Comparison of ENCODE assay signal across 8 cellular contexts in the genomic region with DNA sequence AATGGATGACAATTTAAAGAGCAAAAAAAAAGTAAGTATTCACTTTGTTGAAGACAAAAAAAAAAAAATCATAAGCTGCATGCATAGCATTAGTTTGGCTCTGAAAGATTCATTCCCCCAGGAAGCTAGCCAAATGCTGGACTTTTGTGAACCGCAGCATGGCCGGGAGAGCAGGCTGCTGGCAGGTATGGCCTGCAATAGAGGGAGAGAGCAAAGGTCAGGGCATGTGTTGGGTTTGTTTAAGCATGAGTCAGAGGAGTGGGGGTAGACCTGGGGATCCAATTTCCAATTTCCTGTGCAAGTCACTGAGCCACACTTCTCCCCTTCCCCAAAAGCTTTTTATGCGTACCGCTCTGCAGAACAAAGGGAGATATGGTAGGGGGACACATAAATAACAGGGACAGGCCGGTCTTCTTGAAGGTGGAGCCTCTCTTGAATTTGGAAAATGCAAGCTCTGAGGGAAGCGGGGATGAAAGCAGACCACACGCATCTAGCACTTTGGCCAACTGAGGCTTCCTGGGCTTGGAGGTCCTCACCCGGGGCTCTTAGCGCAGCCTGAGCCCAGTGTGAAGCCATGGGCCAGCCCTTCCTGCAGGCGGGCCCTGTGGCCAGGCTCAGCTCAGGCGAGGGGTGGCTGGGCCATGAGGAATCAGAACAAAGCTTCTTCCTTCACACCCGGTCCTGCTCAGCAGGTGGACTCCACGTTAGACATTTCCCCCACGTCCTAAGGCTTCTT.
A peak's percentile ranks its signal among the peaks of the same experiment; 100 is the strongest.
DNase-seq lines count a peak whose midpoint lies in the region; ATAC-seq and TF ChIP-seq lines count a peak whose summit lies in the region.

No MANE protein-coding gene starts in this region.

- no peak for DNase-seq in CD4-positive, alpha-beta memory T cell
- DNase-seq in IMR-90 (peak; percentile 93), kidney glomerular epithelial cell (lab: John Stamatoyannopoulos, UW) (peak; percentile 60), tibial nerve (ENCODE audit: low spot score in 2 of 2) (no peak), NCI-H1694 treated with DMSO at 0.1 percent for 48 hours (lab: John Stamatoyannopoulos, UW) (no peak), NCI-H524 treated with DMSO at 0.1 percent for 48 hours (lab: John Stamatoyannopoulos, UW) (no peak)
- peak; percentile 46 for DNase-seq in activated CD8-positive, alpha-beta memory T cell treated with anti-CD3 and anti-CD28 coated beads, Interleukin-2, amount 50 U/mL, for 48 hours
- DNase-seq in activated effector memory CD4-positive, alpha-beta T cell treated with Interleukin-2 at 50 U/mL for 16 hours = no peak

- H3K4me2 ChIP-seq in IMR-90 (ENCODE audit: low read depth, low read length) = no peak overlapping the region

- 64% methylated on average over 4 of the region's 14 CpGs; no CpG with 5 or more reads in 1 of the 2 experiments for WGBS in IMR-90 (ENCODE audit: extremely low coverage in 2 of 2, insufficient read length in 1 of 2), 2 experiments
- 69 to 74% methylated on average over 14 of the region's 14 CpGs for WGBS in tibial nerve, 2 donors

- peak overlapping the region; percentile 44 for H2BK20ac ChIP-seq in IMR-90 (ENCODE audit: low read depth, low read length)

- no peak for TF ChIP-seq EP300 in tibial nerve (IDR thresholded peaks at IDR 0.05)

- H3K56ac ChIP-seq in IMR-90 (ENCODE audit: extremely low read depth, insufficient read depth, low read length) = no peak overlapping the region

- H4K20me1 ChIP-seq in IMR-90 (ENCODE audit: insufficient read depth, low read length) = peaks cover 4% of the 10 kb centered on the region; the same call in 1 of the 2 replicates

- no peak overlapping the region for H3K9ac ChIP-seq in IMR-90 (ENCODE audit: low read depth, low read length)

- peak overlapping the region; percentile 93 for H3K4ac ChIP-seq in IMR-90 (ENCODE audit: low read depth, low read length)

- H3K4me1 Mint-ChIP-seq in CD4-positive, alpha-beta memory T cell = peaks cover 45 to 63% (median 53%) of the 10 kb centered on the region in 4 donors

- no peaks in the 10 kb centered on the region for H3K36me3 Mint-ChIP-seq in CD4-positive, alpha-beta memory T cell

- H2AK9ac ChIP-seq in IMR-90 (replicated peaks; ENCODE audit: low read depth, low read length, poor library complexity) = peak overlapping the region; percentile 2

- no peaks in the 10 kb centered on the region for H3K27me3 ChIP-seq in CD4-positive, alpha-beta memory T cell (ENCODE audit: insufficient read depth, low read length)
- H3K27me3 ChIP-seq in IMR-90 (ENCODE audit: control insufficient read depth, insufficient read depth, low read length) (no peaks in the 10 kb centered on the region), tibial nerve (no peaks in the 10 kb centered on the region)

- no peak; the same call in 1 of the 2 replicates for TF ChIP-seq RAD21 in IMR-90 (IDR thresholded peaks at IDR 0.05; ENCODE audit: low read length)

- H3K79me1 ChIP-seq in IMR-90 (ENCODE audit: low read depth in 1 of 2, low read length in 2 of 2) = 0 out of 4 replicates have a peak, but pooled peaks cover 0 to 6% of the 10 kb centered on the region in 2 experiments

- H3K14ac ChIP-seq in IMR-90 (replicated peaks; ENCODE audit: low read depth, low read length) = peak overlapping the region; percentile 55

- peak overlapping the region; percentile 69 for H4K5ac ChIP-seq in IMR-90 (ENCODE audit: low read depth, low read length)

- peak overlapping the region; percentile 49 for H2AFZ ChIP-seq in IMR-90 (replicated peaks; ENCODE audit: low read length, poor library complexity)

- peak overlapping the region; percentile 77 for H3K18ac ChIP-seq in IMR-90 (ENCODE audit: low read depth, low read length)

- no peak for TF ChIP-seq CTCF in IMR-90 (conservative IDR thresholded peaks at IDR 0.05; ENCODE audit: low read depth, low read length)
- no peak for TF ChIP-seq CTCF in tibial nerve (IDR thresholded peaks at IDR 0.05)

- H3K9me1 ChIP-seq in IMR-90 (ENCODE audit: insufficient read depth, low read length) = peaks cover 24% of the 10 kb centered on the region

- H3K27me3 Mint-ChIP-seq in CD4-positive, alpha-beta memory T cell = no peaks in the 10 kb centered on the region

- dilution Hi-C loops in IMR-90 (cut with HindIII; ENCODE audit: low sequenced_read_pairs, unreplicated experiment) = no loop called here

- H3K4me3 Mint-ChIP-seq in CD4-positive, alpha-beta memory T cell = no peak overlapping the region

- H4K91ac ChIP-seq in IMR-90 (ENCODE audit: insufficient read depth, low read depth, low read length) = peak overlapping the region; percentile 86

- no peak for TF ChIP-seq POLR2A in IMR-90 (IDR thresholded peaks at IDR 0.05; ENCODE audit: low read depth, low read length)
- no peak for TF ChIP-seq POLR2A in tibial nerve (IDR thresholded peaks at IDR 0.05)

- no TSS peak for BruUV-seq in IMR-90 (replicated peaks; lab: Mats Ljungman, UMichigan)

- POLR2A ChIA-PET in CD4-positive, alpha-beta memory T cell (lab: Charles Lee; ENCODE audit: partially characterized antibody) = interaction anchor here (0.8 to 2.4 kb wide), 3 partner anchors 13 to 357 kb away, joined by 3 to 6 read pairs (median 6); no protein-coding TSS in a partner anchor
- POLR2A ChIA-PET in IMR-90 (lab: Charles Lee; ENCODE audit: unreplicated experiment) = interaction anchor here (0.7 kb wide), 1 partner anchor 13 kb away, joined by 4 read pairs; no protein-coding TSS in a partner anchor

- no peak overlapping the region for H3K4me3 ChIP-seq in CD4-positive, alpha-beta memory T cell (ENCODE audit: low read length in 2 of 2)
- H3K4me3 ChIP-seq in IMR-90 (ENCODE audit: insufficient read depth, low read depth, low read length) (no peak overlapping the region), tibial nerve (no peak overlapping the region)

- intact Hi-C loops in CD4-positive, alpha-beta memory T cell (cut with micrococcal nuclease) = no loop called here
- intact Hi-C loops in IMR-90 (cut with micrococcal nuclease) = no loop called here

- CTCF ChIA-PET in CD4-positive, alpha-beta memory T cell (lab: Charles Lee; ENCODE audit: partially characterized antibody) = interaction anchor here (0.6 to 1.0 kb wide), 3 partner anchors 21 to 360 kb away, joined by 3 read pairs; no protein-coding TSS in a partner anchor
- CTCF ChIA-PET in IMR-90 (lab: Yijun Ruan, JAX) = interaction anchor here (0.6 kb wide), 3 partner anchors 33 to 458 kb away, joined by 3 read pairs; no protein-coding TSS in a partner anchor

- peak; percentile 67 for ATAC-seq in IMR-90 (ENCODE audit: low read depth)

- H3K9me3 Mint-ChIP-seq in CD4-positive, alpha-beta memory T cell = no peaks in the 10 kb centered on the region

- H2BK5ac ChIP-seq in IMR-90 (ENCODE audit: low read depth, low read length, poor library complexity, severe bottlenecking) = peak overlapping the region; percentile 47

- no peaks in the 10 kb centered on the region for H3K9me3 ChIP-seq in CD4-positive, alpha-beta memory T cell (ENCODE audit: control insufficient read depth in 1 of 2, low read length in 2 of 2)
- H3K9me3 ChIP-seq in IMR-90 (ENCODE audit: control insufficient read depth, insufficient read depth, low read length) (no peaks in the 10 kb centered on the region), tibial nerve (no peaks in the 10 kb centered on the region)

- H4K8ac ChIP-seq in IMR-90 (ENCODE audit: low read depth in 2 of 2, low read length in 2 of 2) = peak overlapping the region in 1 of 2 experiments; percentile 75; a peak in 2 of 4 replicates

- H3K4me1 ChIP-seq in CD4-positive, alpha-beta memory T cell (ENCODE audit: insufficient read depth, low read length) = peaks cover 59% of the 10 kb centered on the region
- H3K4me1 ChIP-seq in IMR-90 (ENCODE audit: control insufficient read depth, insufficient read depth, low read length) (peaks cover 33% of the 10 kb centered on the region), tibial nerve (peaks cover 0 to 73% (median 43%) of the 10 kb centered on the region in 4 donors)

- no peaks in the 10 kb centered on the region for H3K36me3 ChIP-seq in CD4-positive, alpha-beta memory T cell (ENCODE audit: insufficient read depth, low read length)
- H3K36me3 ChIP-seq in IMR-90 (ENCODE audit: control insufficient read depth, insufficient read depth, low read length) (no peaks in the 10 kb centered on the region), tibial nerve (no peaks in the 10 kb centered on the region)

- H2AK5ac ChIP-seq in IMR-90 (ENCODE audit: low read depth, low read length) = peak overlapping the region; percentile 46

- H2BK15ac ChIP-seq in IMR-90 (ENCODE audit: low read depth, low read length) = peak overlapping the region; percentile 86; the same call in 1 of the 3 replicates

- in situ Hi-C loops in IMR-90 (cut with MboI; ENCODE audit: low sequenced_read_pairs) = no loop called here

- peak overlapping the region in 4 of 7 donors; percentile 2 to 18 (median 9) for H3K27ac Mint-ChIP-seq in CD4-positive, alpha-beta memory T cell

- H3K27ac ChIP-seq in CD4-positive, alpha-beta memory T cell (ENCODE audit: low read depth, low read length) = no peak overlapping the region
- H3K27ac ChIP-seq in IMR-90 (ENCODE audit: insufficient read depth, low read length) (peak overlapping the region; percentile 46), tibial nerve (peak overlapping the region in 3 of 4 donors; percentile 48 to 70 (median 54))

- H3K23ac ChIP-seq in IMR-90 (ENCODE audit: low read depth, low read length) = peak overlapping the region; percentile 61; the same call in 1 of the 2 replicates

- H2BK120ac ChIP-seq in IMR-90 (ENCODE audit: low read depth, low read length) = peak overlapping the region; percentile 95

TF ChIP-seq in IMR-90, 13 proteins besides CTCF, POLR2A, EP300 and RAD21 (continues in another document):
- TF ChIP-seq MXI1 (IDR thresholded peaks at IDR 0.05; ENCODE audit: borderline replicate concordance, low read depth, low read length) (no peak), CEBPB (IDR thresholded peaks at IDR 0.05; ENCODE audit: low read depth, low read length) (peak; percentile 45), RCOR1 (IDR thresholded peaks at IDR 0.05; ENCODE audit: insufficient replicate concordance, low read length) (no peak), FOS (IDR thresholded peaks at IDR 0.05; ENCODE audit: low read depth, low read length) (peak; percentile 76), MAFK (IDR thresholded peaks at IDR 0.05; ENCODE audit: low read depth, low read length) (no peak), SMC3 (IDR thresholded peaks at IDR 0.05; ENCODE audit: low read depth, low read length) (no peak; the same call in 1 of the 2 replicates), BHLHE40 (IDR thresholded peaks at IDR 0.05; ENCODE audit: low read depth, low read length) (no peak), MAZ (IDR thresholded peaks at IDR 0.05; ENCODE audit: borderline replicate concordance, low read depth, low read length) (no peak)
- TF ChIP-seq, protein P1, sequence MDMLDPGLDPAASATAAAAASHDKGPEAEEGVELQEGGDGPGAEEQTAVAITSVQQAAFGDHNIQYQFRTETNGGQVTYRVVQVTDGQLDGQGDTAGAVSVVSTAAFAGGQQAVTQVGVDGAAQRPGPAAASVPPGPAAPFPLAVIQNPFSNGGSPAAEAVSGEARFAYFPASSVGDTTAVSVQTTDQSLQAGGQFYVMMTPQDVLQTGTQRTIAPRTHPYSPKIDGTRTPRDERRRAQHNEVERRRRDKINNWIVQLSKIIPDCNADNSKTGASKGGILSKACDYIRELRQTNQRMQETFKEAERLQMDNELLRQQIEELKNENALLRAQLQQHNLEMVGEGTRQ (IDR thresholded peaks at IDR 0.05; ENCODE audit: low read depth, low read length) = peak; percentile 21; the same call in 1 of the 2 replicates

Comparison
In these comparisons a context has a peak if more than half of its experiments do, and no peak if none do; other contexts are left out.
1. DNase-seq: peak in IMR-90 (single experiment), activated CD8-positive, alpha-beta memory T cell treated with anti-CD3 and anti-CD28 coated beads, Interleukin-2, amount 50 U/mL, for 48 hours (single experiment) and kidney glomerular epithelial cell (single experiment); none in CD4-positive, alpha-beta memory T cell (0 of 5), tibial nerve (0 of 2), NCI-H1694 treated with DMSO at 0.1 percent for 48 hours (single experiment), NCI-H524 treated with DMSO at 0.1 percent for 48 hours (single experiment) and activated effector memory CD4-positive, alpha-beta T cell treated with Interleukin-2 at 50 U/mL for 16 hours (single experiment).